Comparison of ENCODE assay signal across 1 cellular context in genomic region chr17:45155483-45155882, GRCh38.
TF ChIP-seq lines count a peak whose summit lies in the region.

No MANE protein-coding gene starts in this region.

TF ChIP-seq in HEK293, 187 proteins besides CTCF, POLR2A, EP300 and RAD21:
- peak; percentile 52; the same call in 1 of the 2 replicates for TF ChIP-seq PRDM6 (tag by site-specific recombination; IDR thresholded peaks at IDR 0.05)
- TF ChIP-seq REST (tag by site-specific recombination; IDR thresholded peaks at IDR 0.05): no peak
TF ChIP-seq in HEK293: peak in this region for 1.
